ENCODE assay signal across 10 cellular contexts in the genomic region with DNA sequence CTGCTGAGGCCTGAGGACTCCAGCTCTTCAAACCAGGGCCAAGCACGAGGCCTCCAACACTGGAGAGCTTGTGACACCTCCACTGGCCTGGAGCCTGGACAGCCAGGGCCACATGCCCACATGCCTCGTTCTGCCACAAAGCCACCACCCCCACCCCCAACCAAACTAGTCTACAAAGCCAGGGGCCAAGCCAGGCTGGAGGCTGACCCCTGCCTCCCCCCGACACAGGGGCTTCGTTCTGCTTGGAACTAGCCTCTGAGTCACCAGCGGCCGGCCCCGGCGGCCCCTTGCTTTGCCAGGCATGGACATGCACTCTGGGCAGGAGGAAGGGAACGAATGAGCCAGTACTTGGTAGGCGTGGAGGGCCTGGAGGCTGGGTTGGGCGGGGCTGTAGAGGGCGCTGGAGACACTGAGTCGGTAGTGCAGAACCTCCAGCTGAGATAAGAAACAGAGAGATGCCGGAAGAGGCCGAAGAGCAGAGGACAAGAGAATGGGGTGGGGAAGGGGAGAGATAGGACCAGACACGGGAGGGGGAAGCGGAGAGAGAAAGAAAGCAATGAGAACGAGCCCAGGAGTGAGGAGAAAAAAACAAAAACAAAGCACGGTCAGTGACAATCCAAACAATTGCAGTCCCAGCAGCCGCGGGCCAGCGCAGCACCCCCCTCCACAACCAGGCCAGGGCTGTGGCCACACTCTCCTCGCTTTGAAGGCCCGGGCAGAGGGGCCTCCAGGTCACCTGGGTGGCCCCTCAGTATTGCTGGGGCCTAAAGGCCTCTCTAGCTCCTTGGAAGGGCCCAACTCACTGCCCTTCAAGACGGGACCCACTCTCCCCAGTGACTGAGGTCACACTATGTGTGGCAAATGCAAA. TPM values are rescaled to one million over a fixed set of nuclear protein-coding genes. Genes with fewer than 3 reads are reported as not detected.
A peak's percentile ranks its signal among the peaks of the same experiment; 100 is the strongest.
DNase-seq lines count a peak whose midpoint lies in the region; ATAC-seq and TF ChIP-seq lines count a peak whose summit lies in the region.
"Not testable (repeated sequence)": the region's sequence is repeated elsewhere in the genome, so short reads cannot be mapped to it uniquely, and the experiment has no call there.
"Had no signal": no experiment of that assay in that cellular context is flagged by ENCODE, and none has a peak within 500 bp of the region (broad histone marks: within the 10 kb centered on the region; RNA-seq: fewer than 3 reads in every experiment).

No MANE protein-coding gene starts in this region.

- not testable (repeated sequence) for TF ChIP-seq POLR2A in NB4 (IDR thresholded peaks at IDR 0.05; ENCODE audit: extremely low read depth, insufficient read length); erythroblast (IDR thresholded peaks at IDR 0.05; ENCODE audit: low read length)

- H3K27me3 Mint-ChIP-seq in WTC11 (ENCODE audit: low read depth); stimulated activated memory B cell treated with anti-CD40 and anti-IgM and Interleukin-4, amounts not matched to agents 10 μg/mL and 1 μg/mL and 100 μg/mL, for 72 hours: not testable (repeated sequence)

- DNase-seq in C1 segment of cervical spinal cord (lab: John Stamatoyannopoulos, UW) (peak in 8 of 14 donors; percentile 11 to 85 (median 24)), WTC11 (ENCODE audit: low spot score) (peak; percentile 24), erythroblast (lab: John Stamatoyannopoulos, UW) (peak; percentile 30 to 49), heart right ventricle (peak; percentile 42 to 57), islet precursor cell (peak; percentile 91)
- not testable (repeated sequence) for DNase-seq in NB4 (ENCODE audit: low read depth)

- H3K27ac Mint-ChIP-seq in WTC11: 0 out of 2 replicates have a peak overlapping the region, but pooled peaks have one; percentile 52
- peak overlapping the region; percentile 4 for H3K27ac Mint-ChIP-seq in stimulated activated memory B cell treated with anti-CD40 and anti-IgM and Interleukin-4, amounts not matched to agents 10 μg/mL and 1 μg/mL and 100 μg/mL, for 72 hours

- CTCF ChIA-PET in WTC11 (lab: Charles Lee): not testable (repeated sequence)

- peaks cover 0 to 72% (median 29%) of the 10 kb centered on the region in 9 donors for H3K36me3 ChIP-seq in heart right ventricle
- peaks cover 37% of the 10 kb centered on the region for H3K36me3 ChIP-seq in mesodermal cell (ENCODE audit: control insufficient read depth, insufficient read depth, low read length)

- ATAC-seq in WTC11 (peak; percentile 71), heart right ventricle (peak; percentile 69 to 90 (median 79))
- not testable (repeated sequence) for ATAC-seq in stimulated activated memory B cell treated with anti-CD40 and anti-IgM and Interleukin-4, amounts not matched to agents 10 μg/mL and 1 μg/mL and 100 μg/mL, for 72 hours

- POLR2A ChIA-PET in WTC11 (lab: Charles Lee): not testable (repeated sequence)

- H3K27me3 ChIP-seq in heart right ventricle: not testable (repeated sequence)

- H3K4me1 Mint-ChIP-seq in WTC11: not testable (repeated sequence)
- H3K4me1 Mint-ChIP-seq in stimulated activated memory B cell treated with anti-CD40 and anti-IgM and Interleukin-4, amounts not matched to agents 10 μg/mL and 1 μg/mL and 100 μg/mL, for 72 hours: peaks cover 39% of the 10 kb centered on the region

- not testable (repeated sequence) for H3K4me3 ChIP-seq in NB4 (ENCODE audit: low read depth, low read length); heart right ventricle; mesodermal cell (ENCODE audit: extremely low read depth, insufficient read depth, low read length, poor library complexity, severe bottlenecking)

- TF ChIP-seq CTCF in NB4 (IDR thresholded peaks at IDR 0.05; ENCODE audit: low read depth, low read length): peak; percentile 2
- not testable (repeated sequence) for TF ChIP-seq CTCF in WTC11 (IDR thresholded peaks at IDR 0.05)
- peak in 2 of 9 donors; percentile 8 to 18 for TF ChIP-seq CTCF in heart right ventricle (IDR thresholded peaks at IDR 0.05)

- not testable (repeated sequence) for H3K4me1 ChIP-seq in heart right ventricle
- H3K4me1 ChIP-seq in mesodermal cell (ENCODE audit: control insufficient read depth, insufficient read depth, low read length, poor library complexity, severe bottlenecking): peaks cover 11% of the 10 kb centered on the region

- H3K9me3 Mint-ChIP-seq in WTC11; stimulated activated memory B cell treated with anti-CD40 and anti-IgM and Interleukin-4, amounts not matched to agents 10 μg/mL and 1 μg/mL and 100 μg/mL, for 72 hours: not testable (repeated sequence)

- H3K9me3 ChIP-seq in heart right ventricle; mesodermal cell (ENCODE audit: control insufficient read depth, low read length): not testable (repeated sequence)

- peak overlapping the region in 6 of 10 donors; percentile 5 to 63 (median 58) for H3K27ac ChIP-seq in heart right ventricle
- H3K27ac ChIP-seq in mesodermal cell (ENCODE audit: low read depth, low read length, severe bottlenecking): peak overlapping the region; percentile 77

- WGBS in heart right ventricle, 2 donors: 72 to 75% methylated on average over 25 of the region's 25 CpGs
- 49 to 67% methylated on average over 13 to 21 of the region's 25 CpGs for WGBS in mesodermal cell (ENCODE audit: insufficient coverage in 2 of 2), 2 experiments

- not testable (repeated sequence) for H3K4me3 Mint-ChIP-seq in WTC11; stimulated activated memory B cell treated with anti-CD40 and anti-IgM and Interleukin-4, amounts not matched to agents 10 μg/mL and 1 μg/mL and 100 μg/mL, for 72 hours

- intact Hi-C loops in heart right ventricle (cut with DNase I): not testable (repeated sequence)

- H3K36me3 Mint-ChIP-seq in WTC11: peaks cover 20% of the 10 kb centered on the region
- H3K36me3 Mint-ChIP-seq in stimulated activated memory B cell treated with anti-CD40 and anti-IgM and Interleukin-4, amounts not matched to agents 10 μg/mL and 1 μg/mL and 100 μg/mL, for 72 hours: peaks cover 43% of the 10 kb centered on the region

RNA-seq across cellular contexts. Expression of gene CCDC74B, which starts 16.2 kb away (rescaled TPM):
- total RNA-seq in WTC11 (2021) (2.8 to 5.4 TPM (median 3.4 TPM) in 3 replicates), heart right ventricle (1 to 10 TPM in 1 of 10 donors, under 1 TPM in 8, not detected in 1; 0.25 to 1.4 (median 0.47) TPM)
- under 1 TPM; 0.66 to 0.86 TPM for polyA plus RNA-seq in heart right ventricle
- polyA plus RNA-seq in mesodermal cell (2013, experiment 1 of 2): 38.0 TPM
- 33.4 TPM for polyA plus RNA-seq in mesodermal cell (2013, experiment 2 of 2)
- polyA plus RNA-seq: CD14-positive monocyte had no signal

RNA-seq across cellular contexts. Expression of gene SMPD4, which starts 20.3 kb away (rescaled TPM):
- total RNA-seq in WTC11 (2021) (76.7 to 95.8 TPM (median 81.1 TPM) in 3 replicates), heart right ventricle (10 to 100 TPM; 21.9 to 33.6 (median 25.9) TPM)
- polyA plus RNA-seq in heart right ventricle: 10 to 100 TPM; 31.6 to 60.6 TPM
- 54.2 TPM for polyA plus RNA-seq in mesodermal cell (2013, experiment 1 of 2)
- polyA plus RNA-seq in mesodermal cell (2013, experiment 2 of 2): 49.4 TPM

RNA-seq across cellular contexts. Expression of gene MZT2B, which starts 21.0 kb away (rescaled TPM):
- total RNA-seq in WTC11 (2021) (183 to 225 TPM (median 220 TPM) in 3 replicates), heart right ventricle (100 to 1,000 TPM; 297 to 528 (median 396) TPM)
- 100 to 1,000 TPM; 499 to 911 TPM for polyA plus RNA-seq in heart right ventricle
- polyA plus RNA-seq in mesodermal cell (2013, experiment 1 of 2): 227 TPM
- polyA plus RNA-seq in mesodermal cell (2013, experiment 2 of 2): 221 TPM

RNA-seq across cellular contexts. Expression of gene POTEF, which starts 32.0 kb away (rescaled TPM):
- 10.5 to 13.6 TPM (median 13.3 TPM) in 3 replicates for total RNA-seq in WTC11 (2021)
- not detected for total RNA-seq in heart right ventricle
- not detected for polyA plus RNA-seq in heart right ventricle
- polyA plus RNA-seq in mesodermal cell (2013, experiment 1 of 2): 0.63 TPM
- 0.56 TPM for polyA plus RNA-seq in mesodermal cell (2013, experiment 2 of 2)
- total RNA-seq: OCI-LY7 had no signal
- polyA plus RNA-seq: CD14-positive monocyte had no signal

RNA-seq across cellular contexts. Expression of gene TUBA3E, which starts 37.2 kb away (rescaled TPM):
- total RNA-seq in WTC11 (2021) (0.18 TPM in 1 of 3 replicates, not detected in the others), heart right ventricle (100 to 1,000 TPM in 1 of 10 donors, 10 to 100 TPM in 3, 1 to 10 TPM in 6; 2.3 to 109 (median 8.7) TPM)
- polyA plus RNA-seq in heart right ventricle: 100 to 1,000 TPM in 1 of 2 donors, 10 to 100 TPM in 1; 48.3 to 286 TPM
- not detected for polyA plus RNA-seq in mesodermal cell (2013, experiment 1 of 2)
- not detected for polyA plus RNA-seq in mesodermal cell (2013, experiment 2 of 2)
- total RNA-seq: OCI-LY7 had no signal
- polyA plus RNA-seq: CD14-positive monocyte had no signal
